ENCODE assay signal across 11 cellular contexts in the genomic region with DNA sequence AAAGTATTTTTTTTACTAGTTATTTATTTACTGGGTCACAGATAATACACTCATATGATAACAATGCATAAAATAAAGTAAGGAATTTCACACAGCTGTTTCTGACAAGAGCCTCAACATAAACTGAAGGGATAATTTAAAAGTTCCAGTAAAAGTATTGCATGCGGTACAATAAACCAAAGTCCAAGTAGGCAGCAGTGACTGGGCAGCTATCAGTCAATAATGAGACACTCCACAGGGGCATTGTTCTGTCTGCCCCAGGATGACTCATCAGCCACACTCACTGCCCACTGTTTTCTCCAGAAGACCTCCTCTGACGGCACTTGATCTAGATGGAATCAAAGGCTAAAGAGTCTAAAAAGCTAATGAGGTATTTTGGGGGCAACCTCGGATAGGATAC.
DNase-seq lines count a peak whose midpoint lies in the region; ATAC-seq and TF ChIP-seq lines count a peak whose summit lies in the region.
"Had no signal": no experiment of that assay in that cellular context is flagged by ENCODE, and none has a peak within 500 bp of the region (broad histone marks: within the 10 kb centered on the region; RNA-seq: fewer than 3 reads in every experiment).

No MANE protein-coding gene starts in this region.

- no peaks in the 10 kb centered on the region for H3K27me3 Mint-ChIP-seq in activated T-cell treated with anti-CD3 and anti-CD28 coated beads, Interleukin-2, amount 50 U/mL, for 72 hours (ENCODE audit: low read depth)
- H3K27me3 Mint-ChIP-seq: IgD-negative memory B cell had no signal

- 75 to 84% methylated on average over 3 of the region's 3 CpGs for WGBS in upper lobe of left lung, 2 donors

- H3K4me1 ChIP-seq in SJCRH30 (peaks cover 10% of the 10 kb centered on the region), skeletal muscle satellite cell (ENCODE audit: control insufficient read depth, insufficient read depth, low read length) (peaks cover 43% of the 10 kb centered on the region), upper lobe of left lung (peaks cover 0 to 4% (median 1%) of the 10 kb centered on the region in 4 donors)

- H3K9me3 ChIP-seq in SJCRH30 (replicated peaks) (no peaks in the 10 kb centered on the region; the same call in 1 of the 2 replicates), skeletal muscle satellite cell (replicated peaks; ENCODE audit: low read length) (no peaks in the 10 kb centered on the region), upper lobe of left lung (no peaks in the 10 kb centered on the region)

- peaks cover 0 to 1% of the 10 kb centered on the region in 2 donors for H3K36me3 Mint-ChIP-seq in activated T-cell treated with anti-CD3 and anti-CD28 coated beads, Interleukin-2, amount 50 U/mL, for 72 hours (ENCODE audit: insufficient read depth in 2 of 2)
- H3K36me3 Mint-ChIP-seq: IgD-negative memory B cell had no signal

- H3K4me2 ChIP-seq in skeletal muscle satellite cell (ENCODE audit: low read length), result peak overlapping the region; percentile 74

- H3K4me3 Mint-ChIP-seq in activated T-cell treated with anti-CD3 and anti-CD28 coated beads, Interleukin-2, amount 50 U/mL, for 72 hours, result no peak overlapping the region
- H3K4me3 Mint-ChIP-seq: IgD-negative memory B cell had no signal

- H3K36me3 ChIP-seq in SJCRH30 (peaks cover 4% of the 10 kb centered on the region), skeletal muscle satellite cell (ENCODE audit: insufficient read depth, low read length) (no peaks in the 10 kb centered on the region), upper lobe of left lung (no peaks in the 10 kb centered on the region)

- TF ChIP-seq CTCF in fibroblast of villous mesenchyme (IDR thresholded peaks at IDR 0.05; ENCODE audit: insufficient read depth, low read depth, low read length) (no peak), upper lobe of left lung (IDR thresholded peaks at IDR 0.05) (no peak)

- no peak for ATAC-seq in upper lobe of left lung (ENCODE audit: low FRiP score in 2 of 2)
- no peak for ATAC-seq in activated T-cell treated with anti-CD3 and anti-CD28 coated beads, Interleukin-2, amount 50 U/mL, for 72 hours (replicated peaks in 1 of 2)

- no peaks in the 10 kb centered on the region for H3K27me3 ChIP-seq in SJCRH30
- no peaks in the 10 kb centered on the region for H3K27me3 ChIP-seq in skeletal muscle satellite cell (ENCODE audit: control insufficient read depth, insufficient read depth, low read length)
- no peaks in the 10 kb centered on the region for H3K27me3 ChIP-seq in upper lobe of left lung

- H3K27ac ChIP-seq in SJCRH30, result peak overlapping the region; percentile 39
- no peak overlapping the region for H3K27ac ChIP-seq in upper lobe of left lung
- H3K27ac ChIP-seq: 22Rv1 had no signal

- TF ChIP-seq EP300 in upper lobe of left lung (IDR thresholded peaks at IDR 0.05), result no peak

- H3K4me3 ChIP-seq in SJCRH30 (no peak overlapping the region), fibroblast of villous mesenchyme (ENCODE audit: low read depth, low read length) (no peak overlapping the region), skeletal muscle satellite cell (ENCODE audit: low read length) (peak overlapping the region; percentile 37), upper lobe of left lung (no peak overlapping the region)
- H3K4me3 ChIP-seq: lung had no signal

- H3K9me3 Mint-ChIP-seq in activated T-cell treated with anti-CD3 and anti-CD28 coated beads, Interleukin-2, amount 50 U/mL, for 72 hours, result no peaks in the 10 kb centered on the region

- no peak overlapping the region for H3K27ac Mint-ChIP-seq in activated T-cell treated with anti-CD3 and anti-CD28 coated beads, Interleukin-2, amount 50 U/mL, for 72 hours
- H3K27ac Mint-ChIP-seq: IgD-negative memory B cell had no signal

- no peaks in the 10 kb centered on the region for H3K4me1 Mint-ChIP-seq in activated T-cell treated with anti-CD3 and anti-CD28 coated beads, Interleukin-2, amount 50 U/mL, for 72 hours (ENCODE audit: low read depth)
- H3K4me1 Mint-ChIP-seq: IgD-negative memory B cell had no signal

- TF ChIP-seq POLR2A in upper lobe of left lung (IDR thresholded peaks at IDR 0.05), result no peak

- H3K9ac ChIP-seq in skeletal muscle satellite cell (ENCODE audit: low read depth, low read length), result peak overlapping the region; percentile 78

- DNase-seq in DMS153 (lab: John Stamatoyannopoulos, UW) (peak; percentile 30), DMS153 treated with DMSO at 0.1 percent for 48 hours (lab: John Stamatoyannopoulos, UW; ENCODE audit: unreplicated experiment) (no peak), SJCRH30 (peak; percentile 50), fibroblast of villous mesenchyme (ENCODE audit: low read depth) (peak; percentile 36), upper lobe of left lung (no peak)
- no peak for DNase-seq in activated naive CD4-positive, alpha-beta T cell treated with anti-CD3 and anti-CD28 coated beads, Interleukin-2, amount 50 U/mL, for 16 hours
- no peak for DNase-seq in activated T-cell treated with anti-CD3 and anti-CD28 coated beads, Interleukin-2, amount 50 U/mL, for 72 hours

Comparison
In these comparisons a context has a peak if more than half of its experiments do, and no peak if none do; other contexts are left out.
1. DNase-seq: peak in DMS153 (single experiment), SJCRH30 (2 of 2) and fibroblast of villous mesenchyme (single experiment); none in DMS153 treated with DMSO at 0.1 percent for 48 hours (single experiment), activated naive CD4-positive, alpha-beta T cell treated with anti-CD3 and anti-CD28 coated beads, Interleukin-2, amount 50 U/mL, for 16 hours (single experiment), upper lobe of left lung (0 of 2) and activated T-cell treated with anti-CD3 and anti-CD28 coated beads, Interleukin-2, amount 50 U/mL, for 72 hours (0 of 2).